ENCODE assay signal across 9 cellular contexts in the genomic region with DNA sequence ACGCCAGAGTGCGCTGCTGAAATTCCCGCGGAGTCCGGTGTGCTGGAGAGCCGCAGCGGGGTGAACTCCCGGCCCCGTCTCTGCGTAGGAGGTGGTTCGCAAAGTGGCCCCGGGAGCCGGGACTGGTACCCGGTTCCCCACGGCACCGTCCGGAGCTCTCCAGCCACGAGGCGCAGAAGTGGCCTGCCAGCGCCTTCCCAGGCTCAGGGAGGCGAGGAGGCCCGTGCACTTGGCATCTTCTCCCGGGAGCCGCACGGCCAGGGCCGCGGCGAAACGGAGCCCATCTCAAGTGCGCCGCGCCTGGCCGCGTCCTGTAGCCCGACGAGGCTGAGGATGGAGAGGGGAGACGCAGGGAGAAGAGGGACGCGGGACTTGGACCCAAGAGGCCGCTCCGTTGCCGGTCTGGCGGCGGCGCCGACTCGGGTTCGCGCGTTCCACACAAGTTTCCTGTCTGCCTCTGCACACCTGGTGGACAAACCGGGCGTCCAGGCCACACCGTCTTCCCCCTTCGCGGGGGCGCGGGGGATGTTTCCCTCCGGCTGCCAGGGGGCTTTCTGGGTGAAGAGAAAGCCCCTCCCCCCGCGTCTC. TPM values are rescaled to one million over a fixed set of nuclear protein-coding genes. Genes with fewer than 3 reads are reported as not detected.
DNase-seq lines count a peak whose midpoint lies in the region; ATAC-seq and TF ChIP-seq lines count a peak whose summit lies in the region.
"Had no signal": no experiment of that assay in that cellular context is flagged by ENCODE, and none has a peak within 500 bp of the region (broad histone marks: within the 10 kb centered on the region; RNA-seq: fewer than 3 reads in every experiment).

No MANE protein-coding gene starts in this region.

- DNase-seq in NCI-H1105 (lab: John Stamatoyannopoulos, UW) (peak; percentile 5), iPS-NIHi11 (ENCODE audit: low spot score) (peak; percentile 54)
- no peak for DNase-seq in stimulated activated CD4-positive, alpha-beta T cell treated with anti-CD3 and anti-CD28 coated beads, Interleukin-4, amount 100 ng/mL, for 24 hours
- no peak for DNase-seq in stimulated activated CD4-positive, alpha-beta T cell treated with anti-CD3 and anti-CD28 coated beads, Interleukin-1b, Interleukin-23, amount 100 ng/mL, for 48 hours
- DNase-seq: NCI-H2029 had no signal

- H3K27ac ChIP-seq in stomach smooth muscle (ENCODE audit: low read length) = no peak overlapping the region
- H3K27ac ChIP-seq: pancreas had no signal

- peaks cover 66 to 91% of the 10 kb centered on the region in 2 donors for H3K27me3 ChIP-seq in stomach smooth muscle (ENCODE audit: control insufficient read depth in 1 of 2, insufficient read depth in 2 of 2, low read length in 2 of 2)

- H3K27me3 Mint-ChIP-seq in brain = peaks cover 93% of the 10 kb centered on the region

- TF ChIP-seq CTCF in brain (conservative IDR thresholded peaks at IDR 0.05) = peak in 1 of 2 experiments; percentile 39

- H3K27ac Mint-ChIP-seq in brain = peak overlapping the region in 2 of 5 experiments; percentile 13 to 94

- ATAC-seq in GM21360 (IDR thresholded peaks at IDR 0.05; ENCODE audit: unreplicated experiment) = no peak

- peaks cover 48% of the 10 kb centered on the region for H3K4me1 Mint-ChIP-seq in brain

- H3K4me3 Mint-ChIP-seq in brain = peak overlapping the region in 4 of 5 experiments; percentile 61 to 84 (median 75)

- peaks cover 0 to 13% (median 3%) of the 10 kb centered on the region in 5 experiments for H3K9me3 Mint-ChIP-seq in brain

- peaks cover 18% of the 10 kb centered on the region for H3K4me1 ChIP-seq in stomach smooth muscle (ENCODE audit: control insufficient read depth, insufficient read depth, low read length)
- H3K4me1 ChIP-seq: pancreas had no signal

- peaks cover 0 to under 1% of the 10 kb centered on the region in 2 donors for H3K9me3 ChIP-seq in stomach smooth muscle (ENCODE audit: control insufficient read depth in 2 of 2, low read length in 2 of 2)
- H3K9me3 ChIP-seq: pancreas had no signal

- no peaks in the 10 kb centered on the region for H3K36me3 ChIP-seq in stomach smooth muscle (ENCODE audit: control insufficient read depth in 2 of 2, insufficient read depth in 2 of 2, low read length in 2 of 2)
- H3K36me3 ChIP-seq: pancreas had no signal

- H3K36me3 Mint-ChIP-seq in brain = peaks cover 6% of the 10 kb centered on the region

- no peak overlapping the region for H3K9ac ChIP-seq in stomach smooth muscle (ENCODE audit: low read length in 2 of 2)

- H3K4me3 ChIP-seq in stomach smooth muscle (ENCODE audit: low read length in 2 of 2) = peak overlapping the region; percentile 51 to 57
- H3K4me3 ChIP-seq: pancreas had no signal

RNA-seq across cellular contexts. Expression of gene IRX1, which starts 1.0 kb away (rescaled TPM):
- polyA plus RNA-seq in brain (ENCODE audit: insufficient read depth, low read depth, low replicate concordance) = not detected

Comparison
In these comparisons a context has a peak if more than half of its experiments do, and no peak if none do; other contexts are left out.
1. DNase-seq: peak in NCI-H1105 (single experiment) and iPS-NIHi11 (single experiment); none in stimulated activated CD4-positive, alpha-beta T cell treated with anti-CD3 and anti-CD28 coated beads, Interleukin-4, amount 100 ng/mL, for 24 hours (single experiment) and stimulated activated CD4-positive, alpha-beta T cell treated with anti-CD3 and anti-CD28 coated beads, Interleukin-1b, Interleukin-23, amount 100 ng/mL, for 48 hours (single experiment).